Comparison of ENCODE assay signal across 1 cellular context in the genomic region with DNA sequence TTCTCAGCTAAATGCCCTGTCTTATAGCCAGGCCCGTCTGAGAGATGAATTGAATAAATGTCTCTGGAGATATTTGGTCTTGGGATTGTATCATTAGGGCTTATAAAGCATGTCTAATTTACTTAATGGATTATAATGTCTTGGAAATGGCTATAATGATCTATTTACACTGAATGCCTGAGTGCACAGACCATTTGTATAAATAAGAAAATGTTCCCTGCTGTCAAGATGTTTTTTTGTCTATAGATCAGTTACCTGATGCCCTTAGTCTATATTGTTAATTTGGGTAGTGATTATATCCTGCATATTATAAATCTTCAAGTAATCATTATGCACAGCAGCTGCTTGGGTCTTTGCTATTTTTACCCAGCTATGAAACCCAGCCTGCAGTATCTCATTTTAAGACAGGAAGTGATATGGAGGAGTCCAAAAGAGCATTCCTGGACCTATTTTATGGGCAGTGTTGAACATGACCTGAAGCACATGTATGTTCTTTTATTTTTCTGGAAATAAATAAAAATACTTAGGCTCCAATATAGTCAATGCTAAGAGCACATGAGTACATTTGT.
A peak's percentile ranks its signal among the peaks of the same experiment; 100 is the strongest.
TF ChIP-seq lines count a peak whose summit lies in the region.

No MANE protein-coding gene starts in this region.

TF ChIP-seq in HEK293, 187 proteins besides CTCF, POLR2A, EP300 and RAD21 (continued from another document):
- TF ChIP-seq, protein P1, sequence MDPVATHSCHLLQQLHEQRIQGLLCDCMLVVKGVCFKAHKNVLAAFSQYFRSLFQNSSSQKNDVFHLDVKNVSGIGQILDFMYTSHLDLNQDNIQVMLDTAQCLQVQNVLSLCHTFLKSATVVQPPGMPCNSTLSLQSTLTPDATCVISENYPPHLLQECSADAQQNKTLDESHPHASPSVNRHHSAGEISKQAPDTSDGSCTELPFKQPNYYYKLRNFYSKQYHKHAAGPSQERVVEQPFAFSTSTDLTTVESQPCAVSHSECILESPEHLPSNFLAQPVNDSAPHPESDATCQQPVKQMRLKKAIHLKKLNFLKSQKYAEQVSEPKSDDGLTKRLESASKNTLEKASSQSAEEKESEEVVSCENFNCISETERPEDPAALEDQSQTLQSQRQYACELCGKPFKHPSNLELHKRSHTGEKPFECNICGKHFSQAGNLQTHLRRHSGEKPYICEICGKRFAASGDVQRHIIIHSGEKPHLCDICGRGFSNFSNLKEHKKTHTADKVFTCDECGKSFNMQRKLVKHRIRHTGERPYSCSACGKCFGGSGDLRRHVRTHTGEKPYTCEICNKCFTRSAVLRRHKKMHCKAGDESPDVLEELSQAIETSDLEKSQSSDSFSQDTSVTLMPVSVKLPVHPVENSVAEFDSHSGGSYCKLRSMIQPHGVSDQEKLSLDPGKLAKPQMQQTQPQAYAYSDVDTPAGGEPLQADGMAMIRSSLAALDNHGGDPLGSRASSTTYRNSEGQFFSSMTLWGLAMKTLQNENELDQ (tag by site-specific recombination; IDR thresholded peaks at IDR 0.05; ENCODE audit: low read depth), result no peak
- TF ChIP-seq ZNF175 (tag by site-specific recombination; IDR thresholded peaks at IDR 0.05), result no peak
- TF ChIP-seq ZNF24 (tag by site-specific recombination; IDR thresholded peaks at IDR 0.05), result no peak
- no peak for TF ChIP-seq ZNF404 (tag by site-specific recombination; IDR thresholded peaks at IDR 0.05)
- no peak for TF ChIP-seq ZFP37 (tag by site-specific recombination; IDR thresholded peaks at IDR 0.05)
- TF ChIP-seq FEZF1 (tag by site-specific recombination; IDR thresholded peaks at IDR 0.05), result peak; percentile 71
- TF ChIP-seq MYNN (tag by site-specific recombination; IDR thresholded peaks at IDR 0.05; ENCODE audit: borderline replicate concordance), result no peak
- TF ChIP-seq ZNF449 (tag by site-specific recombination; IDR thresholded peaks at IDR 0.05), result no peak
